In genomic region chr1:65538664-65539063, GRCh38 we compare ENCODE assay signal across 1 cellular context.
TF ChIP-seq lines count a peak whose summit lies in the region.

No MANE protein-coding gene starts in this region.

TF ChIP-seq in K562, 482 proteins besides CTCF, POLR2A, EP300 and RAD21 (continued from another document and continues in another):
- no peak for TF ChIP-seq ZNF280A (IDR thresholded peaks at IDR 0.05; ENCODE audit: low read depth, partially characterized antibody)
- no peak for TF ChIP-seq STAG1 (CRISPR knock-in tag; IDR thresholded peaks at IDR 0.05; ENCODE audit: borderline replicate concordance)
- TF ChIP-seq CBFB (CRISPR knock-in tag; IDR thresholded peaks at IDR 0.05), result no peak
- TF ChIP-seq YBX1 (IDR thresholded peaks at IDR 0.05), result no peak
- peak; percentile 69; the same call in 1 of the 2 replicates for TF ChIP-seq BCOR (IDR thresholded peaks at IDR 0.05)
- TF ChIP-seq SMAD1 (IDR thresholded peaks at IDR 0.05; ENCODE audit: low read depth, low read length, partially characterized antibody), result no peak
- peak; percentile 48; the same call in 1 of the 2 replicates for TF ChIP-seq ZNF512 (tag; IDR thresholded peaks at IDR 0.05)
- no peak for TF ChIP-seq GABPB2 (CRISPR knock-in tag; conservative IDR thresholded peaks at IDR 0.05)
- TF ChIP-seq JUNB (CRISPR knock-in tag; conservative IDR thresholded peaks at IDR 0.05), result no peak
- TF ChIP-seq CUX1 (CRISPR knock-in tag; IDR thresholded peaks at IDR 0.05), result no peak
- TF ChIP-seq POLR3G (IDR thresholded peaks at IDR 0.05; ENCODE audit: extremely low read depth, insufficient read length, insufficient replicate concordance), result no peak
- no peak for TF ChIP-seq NUFIP1 (IDR thresholded peaks at IDR 0.05; ENCODE audit: partially characterized antibody)
- no peak for TF ChIP-seq NR4A1 (CRISPR knock-in tag; IDR thresholded peaks at IDR 0.05)
- TF ChIP-seq NR4A1 (tag; IDR thresholded peaks at IDR 0.05), result no peak
- no peak for TF ChIP-seq ZNF3 (CRISPR knock-in tag; IDR thresholded peaks at IDR 0.05)
- TF ChIP-seq ZNF584 (CRISPR knock-in tag; IDR thresholded peaks at IDR 0.05; ENCODE audit: low read depth), result no peak
- no peak; the same call in 1 of the 2 replicates for TF ChIP-seq CREB1 (IDR thresholded peaks at IDR 0.05)
- TF ChIP-seq CREB1 (CRISPR knock-in tag; IDR thresholded peaks at IDR 0.05), result no peak
- TF ChIP-seq IRF2 (CRISPR knock-in tag; IDR thresholded peaks at IDR 0.05), result no peak
- TF ChIP-seq ZNF76 (CRISPR knock-in tag; IDR thresholded peaks at IDR 0.05; ENCODE audit: borderline replicate concordance), result no peak
- no peak for TF ChIP-seq ATF6 (CRISPR knock-in tag; IDR thresholded peaks at IDR 0.05)
- no peak for TF ChIP-seq CTCFL (IDR thresholded peaks at IDR 0.05; ENCODE audit: borderline replicate concordance, insufficient read depth, low read depth, low read length, poor library complexity, severe bottlenecking)
- no peak; the same call in 1 of the 2 replicates for TF ChIP-seq MGA (IDR thresholded peaks at IDR 0.05)
- no peak for TF ChIP-seq FOXP1 (CRISPR knock-in tag; IDR thresholded peaks at IDR 0.05)
- TF ChIP-seq TFAM (CRISPR knock-in tag; conservative IDR thresholded peaks at IDR 0.05), result no peak
- TF ChIP-seq MEF2A (IDR thresholded peaks at IDR 0.05; ENCODE audit: control insufficient read depth, low read depth, low read length), result no peak
- TF ChIP-seq E2F3 (CRISPR knock-in tag; IDR thresholded peaks at IDR 0.05), result no peak
- TF ChIP-seq CBX5 (IDR thresholded peaks at IDR 0.05; ENCODE audit: borderline replicate concordance, low read depth), result no peak
- TF ChIP-seq ZNF780A (CRISPR knock-in tag; IDR thresholded peaks at IDR 0.05), result no peak
- peak; percentile 73 for TF ChIP-seq ARID3A (IDR thresholded peaks at IDR 0.05; ENCODE audit: borderline replicate concordance, low read depth, low read length)
- TF ChIP-seq RNF2 (IDR thresholded peaks at IDR 0.05), result no peak
- TF ChIP-seq PTTG1 (tag; IDR thresholded peaks at IDR 0.05; ENCODE audit: low read depth), result no peak
- no peak for TF ChIP-seq ZNF830 (CRISPR knock-in tag; IDR thresholded peaks at IDR 0.05)
